8 cellular contexts compared by ENCODE assay signal in the genomic region with DNA sequence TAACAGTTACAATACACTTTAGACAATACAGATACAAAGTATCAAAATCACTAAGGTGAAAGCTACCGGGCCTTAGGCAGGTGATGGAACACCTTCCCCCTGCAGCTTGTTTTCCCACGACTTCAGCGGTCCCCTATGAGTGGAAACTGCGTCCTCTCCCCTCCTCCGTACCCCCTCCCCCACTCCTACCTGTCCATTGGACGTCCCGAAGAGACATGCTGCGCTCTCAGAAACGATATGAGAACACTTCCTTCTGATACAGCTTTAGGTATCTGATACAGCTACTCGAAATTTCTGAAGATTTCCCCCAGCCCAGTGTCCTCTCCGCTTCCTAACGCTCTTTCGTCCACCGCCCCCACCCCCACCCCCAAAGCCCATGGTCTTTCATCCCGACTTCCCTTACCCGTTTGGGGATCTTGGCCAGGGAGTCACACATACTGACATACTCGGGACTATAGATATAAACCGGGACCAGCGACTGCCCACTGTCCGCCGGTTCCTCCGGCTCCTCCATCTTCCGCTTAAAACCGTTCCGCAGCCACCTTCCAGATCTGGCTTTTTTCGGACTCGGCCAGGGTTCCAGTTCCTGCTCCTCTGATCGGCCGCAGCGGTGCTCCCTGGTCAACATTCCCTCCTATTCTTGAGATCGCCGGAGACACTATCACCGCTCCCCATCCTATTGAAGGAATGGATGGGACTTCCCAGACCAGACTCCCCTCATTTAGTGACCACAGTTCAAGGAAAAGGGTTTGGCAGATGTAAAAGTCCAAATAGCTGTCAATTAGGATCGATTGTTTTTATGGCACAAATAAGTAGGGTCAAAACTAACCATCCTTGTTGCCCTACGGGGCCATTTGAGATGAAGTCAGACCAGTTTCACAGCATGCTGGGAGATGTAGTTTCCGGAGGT. TPM values are rescaled to one million over a fixed set of nuclear protein-coding genes. Genes with fewer than 3 reads are reported as not detected.
DNase-seq lines count a peak whose midpoint lies in the region; TF ChIP-seq lines count a peak whose summit lies in the region.

A gene (minus strand): TSS at position 596 of the 910 bp plus-strand sequence. CDS start 82 bp downstream, at position 514.

- H3K27me3 ChIP-seq in HAP-1 (ENCODE audit: low read depth) (no peaks in the 10 kb centered on the region), transverse colon (no peaks in the 10 kb centered on the region)

- peaks cover 7% of the 10 kb centered on the region for H3K4me1 Mint-ChIP-seq in activated naive CD4-positive, alpha-beta T cell treated with anti-CD3 and anti-CD28 coated beads for 36 hours (ENCODE audit: low read depth)
- peaks cover 9% of the 10 kb centered on the region for H3K4me1 Mint-ChIP-seq in neural crest cell

- peak; percentile 47 for DNase-seq in GM04503 (ENCODE audit: low read depth)
- peak; percentile 88 to 90 for DNase-seq in HAP-1 (ENCODE audit: low spot score in 2 of 2)
- peak; percentile 63 for DNase-seq in LoVo (ENCODE audit: low spot score)
- DNase-seq in RPMI8226, result peak; percentile 80
- peak; percentile 66 for DNase-seq in activated naive CD4-positive, alpha-beta T cell treated with anti-CD3 and anti-CD28 coated beads for 36 hours
- peak; percentile 84 for DNase-seq in foreskin melanocyte
- DNase-seq in neural crest cell (ENCODE audit: low read depth, low spot score), result peak; percentile 47
- peak; percentile 68 for DNase-seq in transverse colon

- H3K27ac Mint-ChIP-seq in activated naive CD4-positive, alpha-beta T cell treated with anti-CD3 and anti-CD28 coated beads for 36 hours, result peak within 1 kb of the TSS; percentile 91
- peak within 1 kb of the TSS; percentile 98 for H3K27ac Mint-ChIP-seq in neural crest cell (ENCODE audit: unreplicated experiment)

- WGBS in transverse colon (ENCODE audit: low coverage in 1 of 2), 2 donors, result 42% methylated on average over 36 of the region's 36 CpGs; no CpG with 5 or more reads in 1 of the 2 donors

- peak within 1 kb of the TSS; percentile 59 for H3K4me3 ChIP-seq in HAP-1
- H3K4me3 ChIP-seq in transverse colon, result peak within 1 kb of the TSS; percentile 24 to 61 (median 51)

- H3K27me3 Mint-ChIP-seq in activated naive CD4-positive, alpha-beta T cell treated with anti-CD3 and anti-CD28 coated beads for 36 hours (ENCODE audit: low read depth), result no peaks in the 10 kb centered on the region
- H3K27me3 Mint-ChIP-seq in neural crest cell (ENCODE audit: low read depth), result no peaks in the 10 kb centered on the region

- in situ Hi-C loops in HAP-1 (cut with MboI; ENCODE audit: low sequenced_read_pairs) (no loop called here), transverse colon (cut with MboI; ENCODE audit: low pct_ligation_motif_present in 1 of 4, low pct_unique_long_range_greater_than_20kb in 1 of 4, low sequenced_read_pairs in 3 of 4) (no loop called here)

- H3K36me3 Mint-ChIP-seq in activated naive CD4-positive, alpha-beta T cell treated with anti-CD3 and anti-CD28 coated beads for 36 hours (ENCODE audit: low read depth), result peaks cover 9% of the 10 kb centered on the region
- H3K36me3 Mint-ChIP-seq in neural crest cell (ENCODE audit: low read depth), result peaks cover 6% of the 10 kb centered on the region

- intact Hi-C loops in activated naive CD4-positive, alpha-beta T cell treated with anti-CD3 and anti-CD28 coated beads for 36 hours (cut with micrococcal nuclease), result loop anchor here (1.0 kb wide), 3 partner anchors 49 to 391 kb away; a partner anchor contains a TSS
- intact Hi-C loops in transverse colon (cut with DNase I; ENCODE audit: low total_unique reads), result no loop called here

- CTCF ChIA-PET in activated naive CD4-positive, alpha-beta T cell treated with anti-CD3 and anti-CD28 coated beads for 36 hours (lab: Charles Lee), result no interaction called here

- H3K9me3 ChIP-seq in HAP-1 (no peaks in the 10 kb centered on the region), transverse colon (no peaks in the 10 kb centered on the region)

- H3K36me3 ChIP-seq in HAP-1 (replicated peaks), result peaks cover 24% of the 10 kb centered on the region
- no peaks in the 10 kb centered on the region for H3K36me3 ChIP-seq in transverse colon

- TF ChIP-seq EP300 in transverse colon (IDR thresholded peaks at IDR 0.05; ENCODE audit: low read depth), result no peak

- H3K4me3 Mint-ChIP-seq in activated naive CD4-positive, alpha-beta T cell treated with anti-CD3 and anti-CD28 coated beads for 36 hours, result peak within 1 kb of the TSS; percentile 97
- H3K4me3 Mint-ChIP-seq in neural crest cell, result peak within 1 kb of the TSS; percentile 98

- peak within 1 kb of the TSS; percentile 70 to 79 (median 72) for H3K27ac ChIP-seq in transverse colon

- TF ChIP-seq CTCF in neural crest cell (conservative IDR thresholded peaks at IDR 0.05) (no peak), transverse colon (IDR thresholded peaks at IDR 0.05) (no peak)

- peaks cover 6% of the 10 kb centered on the region for H3K4me1 ChIP-seq in HAP-1
- H3K4me1 ChIP-seq in transverse colon, result peaks cover 0 to 5% (median 0%) of the 10 kb centered on the region in 4 donors

- TF ChIP-seq POLR2A in transverse colon (IDR thresholded peaks at IDR 0.05), result no peak

- no peaks in the 10 kb centered on the region for H3K9me3 Mint-ChIP-seq in activated naive CD4-positive, alpha-beta T cell treated with anti-CD3 and anti-CD28 coated beads for 36 hours
- H3K9me3 Mint-ChIP-seq in neural crest cell, result no peaks in the 10 kb centered on the region

RNA-seq across cellular contexts. Expression of the gene that starts here (rescaled TPM):
- total RNA-seq in activated naive CD4-positive, alpha-beta T cell treated with anti-CD3 and anti-CD28 coated beads for 36 hours, result 10 to 100 TPM; 14.8 to 16.8 TPM
- total RNA-seq in neural crest cell, result 31.0 and 34.4 TPM in 2 replicates
- 10 to 100 TPM; 10.5 to 37.5 (median 18.4) TPM for total RNA-seq in transverse colon

Comparison
In these comparisons a context has a peak if more than half of its experiments do, and no peak if none do; other contexts are left out.
1. Peak in every context shown above with its lines: DNase-seq, H3K4me3 ChIP-seq and H3K27ac ChIP-seq.